Comparison of ENCODE assay signal across 1 cellular context in the genomic region with DNA sequence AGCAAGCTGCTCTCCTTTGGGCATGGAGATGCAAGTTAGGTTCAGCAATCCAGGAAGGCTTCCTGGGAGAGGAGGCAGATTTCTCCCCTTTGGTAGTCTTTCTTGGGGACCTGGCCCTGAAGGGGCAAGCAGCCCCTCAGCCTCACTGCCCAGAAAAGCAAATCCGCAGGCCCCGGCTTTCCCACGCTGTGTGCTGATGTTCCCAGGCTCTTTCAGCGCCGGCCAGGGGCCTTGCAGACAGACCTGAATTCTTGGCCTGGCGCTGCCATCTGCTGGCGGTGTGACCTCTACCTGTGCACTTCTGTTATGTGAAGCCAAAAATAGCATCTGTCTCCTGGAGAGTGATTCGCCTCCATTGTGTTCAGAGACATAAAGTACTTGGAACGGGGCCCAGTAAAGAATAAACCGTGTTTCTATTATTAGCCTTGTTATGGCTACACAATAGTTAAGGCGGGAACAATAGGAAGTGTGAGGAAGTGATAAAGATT.
TF ChIP-seq lines count a peak whose summit lies in the region.

No MANE protein-coding gene starts in this region.

TF ChIP-seq in SK-N-SH treated with all-trans-retinoic acid at 6 μM for 48 hours, 23 proteins besides CTCF, POLR2A, EP300 and RAD21 (continued from another document):
- TF ChIP-seq PATZ1 (CRISPR knock-in tag; IDR thresholded peaks at IDR 0.05; ENCODE audit: borderline replicate concordance) (no peak), ZFP3 (CRISPR knock-in tag; IDR thresholded peaks at IDR 0.05) (no peak), OSR1 (CRISPR knock-in tag; IDR thresholded peaks at IDR 0.05) (no peak), ZC3H10 (CRISPR knock-in tag; IDR thresholded peaks at IDR 0.05) (no peak), ZNF70 (CRISPR knock-in tag; IDR thresholded peaks at IDR 0.05) (no peak)
